ENCODE assay signal across 1 cellular context in the genomic region with DNA sequence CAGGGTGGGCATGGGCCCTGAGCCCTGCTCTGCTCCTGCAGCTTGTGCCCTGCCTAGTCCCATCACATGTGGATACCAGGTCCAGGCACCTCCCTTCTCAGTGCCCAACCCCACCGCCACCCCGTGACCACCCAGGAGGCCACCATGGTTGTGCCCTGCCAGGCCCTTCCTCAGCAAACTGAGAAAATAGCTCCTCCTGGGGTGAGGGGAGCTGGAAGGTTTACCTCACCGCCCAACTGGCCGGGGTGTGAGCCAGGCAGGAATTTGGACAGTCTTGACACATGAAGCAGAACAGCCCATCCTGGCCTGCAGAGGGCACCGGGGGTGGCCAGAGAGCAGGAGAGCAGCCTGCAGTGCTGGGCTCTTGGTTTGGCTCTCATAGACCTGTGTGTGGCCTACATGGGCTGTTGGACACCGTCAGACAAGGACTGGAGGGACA.
TF ChIP-seq lines count a peak whose summit lies in the region.

No MANE protein-coding gene starts in this region.

TF ChIP-seq in HepG2, 621 proteins besides CTCF, POLR2A, EP300 and RAD21:
- TF ChIP-seq CHD2 (IDR thresholded peaks at IDR 0.05; ENCODE audit: low read depth, low read length) (no peak), ZNF3 (CRISPR knock-in tag; IDR thresholded peaks at IDR 0.05) (no peak), AGO1 (IDR thresholded peaks at IDR 0.05; ENCODE audit: low read depth, low read length, poor library complexity, severe bottlenecking) (no peak), GZF1 (CRISPR knock-in tag; IDR thresholded peaks at IDR 0.05) (no peak), STAG1 (CRISPR knock-in tag; IDR thresholded peaks at IDR 0.05) (0 out of 2 replicates have a peak, but pooled peaks have one; percentile 9), NAIF1 (CRISPR knock-in tag; IDR thresholded peaks at IDR 0.05; ENCODE audit: borderline replicate concordance) (no peak), CBX1 (IDR thresholded peaks at IDR 0.05; ENCODE audit: low read depth) (no peak), ZNF501 (CRISPR knock-in tag; IDR thresholded peaks at IDR 0.05) (no peak)
- TF ChIP-seq, protein P1, sequence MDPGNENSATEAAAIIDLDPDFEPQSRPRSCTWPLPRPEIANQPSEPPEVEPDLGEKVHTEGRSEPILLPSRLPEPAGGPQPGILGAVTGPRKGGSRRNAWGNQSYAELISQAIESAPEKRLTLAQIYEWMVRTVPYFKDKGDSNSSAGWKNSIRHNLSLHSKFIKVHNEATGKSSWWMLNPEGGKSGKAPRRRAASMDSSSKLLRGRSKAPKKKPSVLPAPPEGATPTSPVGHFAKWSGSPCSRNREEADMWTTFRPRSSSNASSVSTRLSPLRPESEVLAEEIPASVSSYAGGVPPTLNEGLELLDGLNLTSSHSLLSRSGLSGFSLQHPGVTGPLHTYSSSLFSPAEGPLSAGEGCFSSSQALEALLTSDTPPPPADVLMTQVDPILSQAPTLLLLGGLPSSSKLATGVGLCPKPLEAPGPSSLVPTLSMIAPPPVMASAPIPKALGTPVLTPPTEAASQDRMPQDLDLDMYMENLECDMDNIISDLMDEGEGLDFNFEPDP (CRISPR knock-in tag; conservative IDR thresholded peaks at IDR 0.05), result 0 out of 2 replicates have a peak, but pooled peaks have one; percentile 35
- TF ChIP-seq, protein P2, sequence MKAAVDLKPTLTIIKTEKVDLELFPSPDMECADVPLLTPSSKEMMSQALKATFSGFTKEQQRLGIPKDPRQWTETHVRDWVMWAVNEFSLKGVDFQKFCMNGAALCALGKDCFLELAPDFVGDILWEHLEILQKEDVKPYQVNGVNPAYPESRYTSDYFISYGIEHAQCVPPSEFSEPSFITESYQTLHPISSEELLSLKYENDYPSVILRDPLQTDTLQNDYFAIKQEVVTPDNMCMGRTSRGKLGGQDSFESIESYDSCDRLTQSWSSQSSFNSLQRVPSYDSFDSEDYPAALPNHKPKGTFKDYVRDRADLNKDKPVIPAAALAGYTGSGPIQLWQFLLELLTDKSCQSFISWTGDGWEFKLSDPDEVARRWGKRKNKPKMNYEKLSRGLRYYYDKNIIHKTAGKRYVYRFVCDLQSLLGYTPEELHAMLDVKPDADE (CRISPR knock-in tag; IDR thresholded peaks at IDR 0.05), result no peak
